Comparison of ENCODE assay signal across 8 cellular contexts in genomic region chrX:154378059-154378798, GRCh38. TPM values are rescaled to one million over a fixed set of nuclear protein-coding genes. Genes with fewer than 3 reads are reported as not detected.
DNase-seq lines count a peak whose midpoint lies in the region; ATAC-seq and TF ChIP-seq lines count a peak whose summit lies in the region.

No MANE protein-coding gene starts in this region.

- H3K27ac ChIP-seq in OCI-LY7 (ENCODE audit: low read depth, low read length, poor library complexity, severe bottlenecking), result peak overlapping the region; percentile 66

- H4K20me1 ChIP-seq in OCI-LY7 (ENCODE audit: insufficient read depth, low read length), result no peaks in the 10 kb centered on the region

- peaks cover 12% of the 10 kb centered on the region for H3K36me3 Mint-ChIP-seq in brain

- POLR2A ChIA-PET in OCI-LY7 (lab: Charles Lee), result no interaction called here

- peaks cover 31% of the 10 kb centered on the region for H3K4me1 Mint-ChIP-seq in brain

- no TSS peak for BruUV-seq in OCI-LY7 (replicated peaks; lab: Mats Ljungman, UMichigan)

- peak overlapping the region; percentile 63 to 80 (median 75) for H3K4me3 Mint-ChIP-seq in brain

- DNase-seq in NCI-H2171 treated with DMSO at 0.1 percent for 48 hours (lab: John Stamatoyannopoulos, UW) (peak; percentile 52), NCI-H2171 (lab: John Stamatoyannopoulos, UW) (no peak), OCI-LY7 (ENCODE audit: low spot score) (peak; percentile 35), islet precursor cell (no peak)
- DNase-seq in stimulated activated CD4-positive, alpha-beta T cell treated with anti-CD3 and anti-CD28 coated beads, Interleukin-2, amount 100 ng/mL, for 24 hours, result peak; percentile 37

- peak overlapping the region; percentile 77 for H3K4me2 ChIP-seq in OCI-LY7 (ENCODE audit: low read length)

- H3K9me2 ChIP-seq in OCI-LY7 (ENCODE audit: insufficient read depth, low read length), result no peaks in the 10 kb centered on the region

- TF ChIP-seq CTCF in OCI-LY7 (conservative IDR thresholded peaks at IDR 0.05; ENCODE audit: low read length), result no peak
- no peak for TF ChIP-seq CTCF in brain (conservative IDR thresholded peaks at IDR 0.05)

- H3K9me3 ChIP-seq in OCI-LY7 (ENCODE audit: low read length) (no peaks in the 10 kb centered on the region), iPS-18c (ENCODE audit: control insufficient read depth, insufficient read depth, low read length) (peaks cover 13% of the 10 kb centered on the region)

- ATAC-seq in HG02588 (IDR thresholded peaks at IDR 0.05; ENCODE audit: unreplicated experiment), result peak; percentile 2

- H3K36me3 ChIP-seq in OCI-LY7 (ENCODE audit: insufficient read depth, low read length), result peaks cover 4% of the 10 kb centered on the region; the same call in 1 of the 2 replicates

- peak overlapping the region in 3 of 5 experiments; percentile 92 to 97 (median 95) for H3K27ac Mint-ChIP-seq in brain

- intact Hi-C loops in OCI-LY7 (cut with micrococcal nuclease; ENCODE audit: unreplicated experiment), result loop anchor here (1.0 to 10.0 kb wide), 2 partner anchors 406 to 453 kb away; partner anchors contain the start of genes ARHGAP4 and TMEM187

- H3K9me3 Mint-ChIP-seq in brain, result peaks cover 0 to 28% (median 2%) of the 10 kb centered on the region in 5 experiments

- CTCF ChIA-PET in OCI-LY7 (lab: Charles Lee; ENCODE audit: unreplicated experiment), result no interaction called here

- H2AFZ ChIP-seq in OCI-LY7 (ENCODE audit: low read length), result no peak overlapping the region

- H3K79me2 ChIP-seq in OCI-LY7 (ENCODE audit: insufficient read depth, low read depth, low read length), result peaks cover 13% of the 10 kb centered on the region

- H3K4me1 ChIP-seq in OCI-LY7 (ENCODE audit: insufficient read depth, low read length, poor library complexity, severe bottlenecking), result peaks cover 33% of the 10 kb centered on the region

- peak overlapping the region; percentile 72 for H3K4me3 ChIP-seq in OCI-LY7 (ENCODE audit: low read depth, low read length, poor library complexity, severe bottlenecking)
- peak overlapping the region; percentile 44 for H3K4me3 ChIP-seq in iPS-18c (ENCODE audit: insufficient read depth, low read depth, low read length)

- no peaks in the 10 kb centered on the region for H3K27me3 Mint-ChIP-seq in brain

RNA-seq across cellular contexts. Expression of gene EMD, which starts 0.9 kb away (rescaled TPM):
- 25.3 and 35.4 TPM in 2 replicates for total RNA-seq in OCI-LY7 (2014; rRNA removed; shearing (Covaris generic))
- 64.1 and 64.6 TPM in 2 replicates for total RNA-seq in OCI-LY7 (2022)
- polyA plus RNA-seq in brain (ENCODE audit: insufficient read depth, low read depth, low replicate concordance), result 111 TPM

RNA-seq across cellular contexts. Expression of gene FLNA, which starts 3.8 kb away (rescaled TPM):
- total RNA-seq in OCI-LY7 (2014; rRNA removed; shearing (Covaris generic)), result 78.8 and 91.2 TPM in 2 replicates
- total RNA-seq in OCI-LY7 (2022), result 96.9 and 97.7 TPM in 2 replicates
- polyA plus RNA-seq in brain (ENCODE audit: insufficient read depth, low read depth, low replicate concordance), result 334 TPM

RNA-seq across cellular contexts. Expression of gene RPL10, which starts 19.9 kb away (rescaled TPM):
- 4,261 and 4,291 TPM in 2 replicates for total RNA-seq in OCI-LY7 (2014; rRNA removed; shearing (Covaris generic))
- total RNA-seq in OCI-LY7 (2022), result 2,447 and 2,466 TPM in 2 replicates
- 5,372 TPM for polyA plus RNA-seq in brain (ENCODE audit: insufficient read depth, low read depth, low replicate concordance)

RNA-seq across cellular contexts. Expression of gene DNASE1L1, which starts 30.8 kb away (rescaled TPM):
- 13.4 and 23.1 TPM in 2 replicates for total RNA-seq in OCI-LY7 (2014; rRNA removed; shearing (Covaris generic))
- 21.5 and 30.1 TPM in 2 replicates for total RNA-seq in OCI-LY7 (2022)
- 30.0 TPM for polyA plus RNA-seq in brain (ENCODE audit: insufficient read depth, low read depth, low replicate concordance)

RNA-seq across cellular contexts. Expression of gene TAFAZZIN, which starts 33.1 kb away (rescaled TPM):
- total RNA-seq in OCI-LY7 (2014; rRNA removed; shearing (Covaris generic)), result 74.2 and 94.5 TPM in 2 replicates
- 85.3 and 104 TPM in 2 replicates for total RNA-seq in OCI-LY7 (2022)
- polyA plus RNA-seq in brain (ENCODE audit: insufficient read depth, low read depth, low replicate concordance), result 23.3 TPM

Comparison
In these comparisons a context has a peak if more than half of its experiments do, and no peak if none do; other contexts are left out.
1. DNase-seq: peak in NCI-H2171 treated with DMSO at 0.1 percent for 48 hours (single experiment), OCI-LY7 (single experiment) and stimulated activated CD4-positive, alpha-beta T cell treated with anti-CD3 and anti-CD28 coated beads, Interleukin-2, amount 100 ng/mL, for 24 hours (2 of 2); none in NCI-H2171 (single experiment) and islet precursor cell (single experiment).